ENCODE assay signal across 9 cellular contexts in genomic region chr1:227730630-227731151, GRCh38. TPM values are rescaled to one million over a fixed set of nuclear protein-coding genes. Genes with fewer than 3 reads are reported as not detected.
A peak's percentile ranks its signal among the peaks of the same experiment; 100 is the strongest.
DNase-seq lines count a peak whose midpoint lies in the region; ATAC-seq and TF ChIP-seq lines count a peak whose summit lies in the region.
"Had no signal": no experiment of that assay in that cellular context is flagged by ENCODE, and none has a peak within 500 bp of the region (broad histone marks: within the 10 kb centered on the region; RNA-seq: fewer than 3 reads in every experiment).

No MANE protein-coding gene starts in this region.

- TF ChIP-seq CTCF in CD14-positive monocyte (IDR thresholded peaks at IDR 0.05) (peak; percentile 45), GM23338 (conservative IDR thresholded peaks at IDR 0.05; ENCODE audit: low read depth in 2 of 2) (no peak), activated B cell treated with CpG ODN at 0.5 μM for 24 hours (IDR thresholded peaks at IDR 0.05) (no peak)

- H3K27ac Mint-ChIP-seq in CD14-positive monocyte = peak overlapping the region in 1 of 7 donors; percentile 68
- H3K27ac Mint-ChIP-seq in GM23338 = no peak overlapping the region
- H3K27ac Mint-ChIP-seq in activated B cell treated with CpG ODN at 0.5 μM for 24 hours = peak overlapping the region; percentile 63
- H3K27ac Mint-ChIP-seq in naive thymus-derived CD4-positive, alpha-beta T cell = peak overlapping the region in 6 of 9 donors; percentile 14 to 89 (median 74)

- no peaks in the 10 kb centered on the region for H3K27me3 ChIP-seq in GM23338 (ENCODE audit: insufficient read depth)
- H3K27me3 ChIP-seq in naive thymus-derived CD4-positive, alpha-beta T cell (ENCODE audit: control insufficient read depth in 2 of 2, insufficient read depth in 2 of 2, low read length in 2 of 2) = no peaks in the 10 kb centered on the region

- H3K9me2 ChIP-seq in GM23338 (ENCODE audit: insufficient read depth) = 0 out of 2 replicates have a peak, but pooled peaks cover 4% of the 10 kb centered on the region

- CTCF ChIA-PET in activated B cell treated with CpG ODN at 0.5 μM for 24 hours (lab: Charles Lee) = no interaction called here
- CTCF ChIA-PET in naive thymus-derived CD4-positive, alpha-beta T cell (lab: Charles Lee) = interaction anchor here (0.6 kb wide), 1 partner anchor 19 kb away, joined by 3 read pairs; no protein-coding TSS in a partner anchor

- POLR2A ChIA-PET in activated B cell treated with CpG ODN at 0.5 μM for 24 hours (lab: Charles Lee) = interaction anchor here (0.5 to 0.7 kb wide), 2 partner anchors 346 to 676 kb away, joined by 3 read pairs; partner anchors contain the start of gene TRIM11
- POLR2A ChIA-PET in naive thymus-derived CD4-positive, alpha-beta T cell (lab: Charles Lee) = interaction anchor here (0.6 to 1.4 kb wide), 3 partner anchors 35 to 351 kb away, joined by 3 to 4 read pairs (median 3); no protein-coding TSS in a partner anchor

- H4K20me1 ChIP-seq in GM23338 (replicated peaks; ENCODE audit: insufficient read depth) = no peaks in the 10 kb centered on the region

- H3K27ac ChIP-seq in GM23338 (ENCODE audit: low read depth) = no peak overlapping the region
- H3K27ac ChIP-seq in naive thymus-derived CD4-positive, alpha-beta T cell (ENCODE audit: low read depth, low read length) = peak overlapping the region; percentile 37

- H3K36me3 Mint-ChIP-seq in CD14-positive monocyte (peaks cover 12 to 21% of the 10 kb centered on the region in 2 donors), GM23338 (ENCODE audit: low read depth) (peaks cover 19% of the 10 kb centered on the region), activated B cell treated with CpG ODN at 0.5 μM for 24 hours (ENCODE audit: low read depth) (peaks cover 17% of the 10 kb centered on the region)
- peaks cover 0 to 2% (median 0%) of the 10 kb centered on the region in 5 donors for H3K36me3 Mint-ChIP-seq in naive thymus-derived CD4-positive, alpha-beta T cell

- H3K4me1 Mint-ChIP-seq in CD14-positive monocyte (peaks cover 29% of the 10 kb centered on the region), GM23338 (peaks cover 21% of the 10 kb centered on the region), activated B cell treated with CpG ODN at 0.5 μM for 24 hours (peaks cover 55% of the 10 kb centered on the region)
- peaks cover 12 to 43% (median 29%) of the 10 kb centered on the region in 7 donors for H3K4me1 Mint-ChIP-seq in naive thymus-derived CD4-positive, alpha-beta T cell

- peaks cover 16% of the 10 kb centered on the region for H3K79me2 ChIP-seq in GM23338 (replicated peaks; ENCODE audit: insufficient read depth)

- no peaks in the 10 kb centered on the region for H3K9me3 ChIP-seq in naive thymus-derived CD4-positive, alpha-beta T cell (ENCODE audit: control insufficient read depth in 2 of 3, low read length in 3 of 3)

- ATAC-seq in GM23338 (no peak), activated B cell treated with CpG ODN at 0.5 μM for 24 hours (ENCODE audit: low read depth) (no peak)
- no peak for ATAC-seq in naive thymus-derived CD4-positive, alpha-beta T cell

- 0 out of 2 replicates have a peak, but pooled peaks cover 7% of the 10 kb centered on the region for H3F3A ChIP-seq in GM23338 (replicated peaks; ENCODE audit: low read depth)

- H3K4me2 ChIP-seq in GM23338 = no peak overlapping the region

- no peak overlapping the region for H3K4me3 Mint-ChIP-seq in CD14-positive monocyte
- no peak overlapping the region for H3K4me3 Mint-ChIP-seq in GM23338
- H3K4me3 Mint-ChIP-seq in activated B cell treated with CpG ODN at 0.5 μM for 24 hours = peak overlapping the region; percentile 35
- peak overlapping the region in 7 of 10 donors; percentile 26 to 89 (median 78) for H3K4me3 Mint-ChIP-seq in naive thymus-derived CD4-positive, alpha-beta T cell

- H3K9me3 Mint-ChIP-seq in CD14-positive monocyte (peaks cover 0 to 13% (median 2%) of the 10 kb centered on the region in 7 donors), GM23338 (no peaks in the 10 kb centered on the region; the same call in 2 of the 3 replicates), activated B cell treated with CpG ODN at 0.5 μM for 24 hours (no peaks in the 10 kb centered on the region)
- H3K9me3 Mint-ChIP-seq in naive thymus-derived CD4-positive, alpha-beta T cell = no peaks in the 10 kb centered on the region

- no peak overlapping the region for H3K4me3 ChIP-seq in GM23338
- H3K4me3 ChIP-seq in naive thymus-derived CD4-positive, alpha-beta T cell (ENCODE audit: low read length) = no peak overlapping the region

- peaks cover 15% of the 10 kb centered on the region; the same call in 1 of the 2 replicates for H3K4me1 ChIP-seq in GM23338 (ENCODE audit: insufficient read depth)
- H3K4me1 ChIP-seq in naive thymus-derived CD4-positive, alpha-beta T cell (ENCODE audit: control insufficient read depth in 2 of 2, insufficient read depth in 2 of 2, low read length in 2 of 2) = peaks cover 10 to 11% of the 10 kb centered on the region in 2 donors

- intact Hi-C loops in CD14-positive monocyte (cut with micrococcal nuclease) (no loop called here), activated B cell treated with CpG ODN at 0.5 μM for 24 hours (cut with micrococcal nuclease) (loop anchor here (5.0 kb wide), 1 partner anchor 547 kb away; no protein-coding TSS in a partner anchor)
- intact Hi-C loops in naive thymus-derived CD4-positive, alpha-beta T cell (cut with micrococcal nuclease) = loop anchor here in 1 of 2 donors (1.0 to 10.0 kb wide), 4 partner anchors 32 to 786 kb away; partner anchors contain the start of genes COQ8A and WNT9A

- DNase-seq in CD14-positive monocyte (ENCODE audit: low spot score) (no peak), GM23338 (ENCODE audit: low spot score) (no peak), activated B cell treated with CpG ODN at 0.5 μM for 24 hours (no peak), NCI-H1105 treated with DMSO at 0.1 percent for 48 hours (lab: John Stamatoyannopoulos, UW) (no peak)
- DNase-seq in naive thymus-derived CD4-positive, alpha-beta T cell = no peak
- no peak for DNase-seq in activated CD8-positive, alpha-beta memory T cell treated with anti-CD3 and anti-CD28 coated beads, Interleukin-2, amount 50 U/mL, for 4 hours
- DNase-seq in activated effector memory CD4-positive, alpha-beta T cell treated with anti-CD3 and anti-CD28 coated beads, Interleukin-2, amount 50 U/mL, for 16 hours = no peak
- DNase-seq: activated CD4-positive, CD25-positive, alpha-beta regulatory T cell; NCI-H2171 had no signal

- no peak overlapping the region for H2AFZ ChIP-seq in GM23338

- H3K36me3 ChIP-seq in GM23338 (ENCODE audit: insufficient read depth) = no peaks in the 10 kb centered on the region
- H3K36me3 ChIP-seq in naive thymus-derived CD4-positive, alpha-beta T cell (ENCODE audit: control insufficient read depth in 2 of 3, insufficient read depth in 3 of 3, low read length in 3 of 3) = peaks cover 0 to 24% (median 0%) of the 10 kb centered on the region in 3 experiments

- H3K27me3 Mint-ChIP-seq in CD14-positive monocyte (ENCODE audit: low read depth in 3 of 3) = peaks cover 23 to 36% (median 32%) of the 10 kb centered on the region in 3 donors
- peaks cover 22% of the 10 kb centered on the region for H3K27me3 Mint-ChIP-seq in GM23338 (ENCODE audit: insufficient read depth, low read depth, poor library complexity)
- no peaks in the 10 kb centered on the region for H3K27me3 Mint-ChIP-seq in activated B cell treated with CpG ODN at 0.5 μM for 24 hours
- H3K27me3 Mint-ChIP-seq in naive thymus-derived CD4-positive, alpha-beta T cell = peaks cover 0 to 4% (median 2%) of the 10 kb centered on the region in 5 donors

TF ChIP-seq in GM23338, 12 proteins besides CTCF, POLR2A, EP300 and RAD21 (continues in another document):
- TF ChIP-seq POLR2AphosphoS5 (IDR thresholded peaks at IDR 0.05; ENCODE audit: low read depth) = peak; percentile 22; the same call in 1 of the 2 replicates
- no peak for TF ChIP-seq EZH2phosphoT487 (IDR thresholded peaks at IDR 0.05; ENCODE audit: unreplicated experiment)
- no peak for TF ChIP-seq NANOG (IDR thresholded peaks at IDR 0.05; ENCODE audit: borderline replicate concordance)
- TF ChIP-seq, protein P1, sequence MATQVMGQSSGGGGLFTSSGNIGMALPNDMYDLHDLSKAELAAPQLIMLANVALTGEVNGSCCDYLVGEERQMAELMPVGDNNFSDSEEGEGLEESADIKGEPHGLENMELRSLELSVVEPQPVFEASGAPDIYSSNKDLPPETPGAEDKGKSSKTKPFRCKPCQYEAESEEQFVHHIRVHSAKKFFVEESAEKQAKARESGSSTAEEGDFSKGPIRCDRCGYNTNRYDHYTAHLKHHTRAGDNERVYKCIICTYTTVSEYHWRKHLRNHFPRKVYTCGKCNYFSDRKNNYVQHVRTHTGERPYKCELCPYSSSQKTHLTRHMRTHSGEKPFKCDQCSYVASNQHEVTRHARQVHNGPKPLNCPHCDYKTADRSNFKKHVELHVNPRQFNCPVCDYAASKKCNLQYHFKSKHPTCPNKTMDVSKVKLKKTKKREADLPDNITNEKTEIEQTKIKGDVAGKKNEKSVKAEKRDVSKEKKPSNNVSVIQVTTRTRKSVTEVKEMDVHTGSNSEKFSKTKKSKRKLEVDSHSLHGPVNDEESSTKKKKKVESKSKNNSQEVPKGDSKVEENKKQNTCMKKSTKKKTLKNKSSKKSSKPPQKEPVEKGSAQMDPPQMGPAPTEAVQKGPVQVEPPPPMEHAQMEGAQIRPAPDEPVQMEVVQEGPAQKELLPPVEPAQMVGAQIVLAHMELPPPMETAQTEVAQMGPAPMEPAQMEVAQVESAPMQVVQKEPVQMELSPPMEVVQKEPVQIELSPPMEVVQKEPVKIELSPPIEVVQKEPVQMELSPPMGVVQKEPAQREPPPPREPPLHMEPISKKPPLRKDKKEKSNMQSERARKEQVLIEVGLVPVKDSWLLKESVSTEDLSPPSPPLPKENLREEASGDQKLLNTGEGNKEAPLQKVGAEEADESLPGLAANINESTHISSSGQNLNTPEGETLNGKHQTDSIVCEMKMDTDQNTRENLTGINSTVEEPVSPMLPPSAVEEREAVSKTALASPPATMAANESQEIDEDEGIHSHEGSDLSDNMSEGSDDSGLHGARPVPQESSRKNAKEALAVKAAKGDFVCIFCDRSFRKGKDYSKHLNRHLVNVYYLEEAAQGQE (IDR thresholded peaks at IDR 0.05; ENCODE audit: unreplicated experiment) = no peak

RNA-seq across cellular contexts. Expression of gene JMJD4, which starts 4.4 kb away (rescaled TPM):
- polyA plus RNA-seq in CD14-positive monocyte = 10 to 100 TPM; 11.2 TPM
- 17.7 and 17.9 TPM in 2 replicates for total RNA-seq in GM23338 (2014; rRNA removed; shearing (Covaris generic))
- 11.5 and 11.6 TPM in 2 replicates for polyA plus RNA-seq in GM23338 (2016; fragmentation: Nextera tagmentation; extraction: Ambion mirVana)
- total RNA-seq in activated B cell treated with CpG ODN at 0.5 μM for 24 hours = 23.5 and 26.7 TPM in 2 replicates
- total RNA-seq in naive thymus-derived CD4-positive, alpha-beta T cell = 10 to 100 TPM; 12.1 to 36.8 (median 26.3) TPM
- 10 to 100 TPM; 32.3 to 35.1 TPM for polyA plus RNA-seq in naive thymus-derived CD4-positive, alpha-beta T cell

RNA-seq across cellular contexts. Expression of gene SNAP47, which starts 4.5 kb away (rescaled TPM):
- polyA plus RNA-seq in CD14-positive monocyte (10 to 100 TPM; 20.5 to 25.0 TPM), GM23338 (2016; fragmentation: Nextera tagmentation; extraction: Ambion mirVana) (17.8 and 19.5 TPM in 2 replicates)
- total RNA-seq in GM23338 (2014; rRNA removed; shearing (Covaris generic)) = 48.0 and 51.8 TPM in 2 replicates
- total RNA-seq in activated B cell treated with CpG ODN at 0.5 μM for 24 hours = 24.2 and 24.3 TPM in 2 replicates
- 10 to 100 TPM; 18.5 to 31.8 (median 27.8) TPM for total RNA-seq in naive thymus-derived CD4-positive, alpha-beta T cell
- 10 to 100 TPM; 46.9 to 69.5 TPM for polyA plus RNA-seq in naive thymus-derived CD4-positive, alpha-beta T cell

Comparison
In these comparisons a context has a peak if more than half of its experiments do, and no peak if none do; other contexts are left out.
1. H3K4me3 Mint-ChIP-seq: peak in activated B cell treated with CpG ODN at 0.5 μM for 24 hours (single experiment) and naive thymus-derived CD4-positive, alpha-beta T cell (7 of 10); none in CD14-positive monocyte (0 of 2) and GM23338 (single experiment).